8 cellular contexts compared by ENCODE assay signal in the genomic region with DNA sequence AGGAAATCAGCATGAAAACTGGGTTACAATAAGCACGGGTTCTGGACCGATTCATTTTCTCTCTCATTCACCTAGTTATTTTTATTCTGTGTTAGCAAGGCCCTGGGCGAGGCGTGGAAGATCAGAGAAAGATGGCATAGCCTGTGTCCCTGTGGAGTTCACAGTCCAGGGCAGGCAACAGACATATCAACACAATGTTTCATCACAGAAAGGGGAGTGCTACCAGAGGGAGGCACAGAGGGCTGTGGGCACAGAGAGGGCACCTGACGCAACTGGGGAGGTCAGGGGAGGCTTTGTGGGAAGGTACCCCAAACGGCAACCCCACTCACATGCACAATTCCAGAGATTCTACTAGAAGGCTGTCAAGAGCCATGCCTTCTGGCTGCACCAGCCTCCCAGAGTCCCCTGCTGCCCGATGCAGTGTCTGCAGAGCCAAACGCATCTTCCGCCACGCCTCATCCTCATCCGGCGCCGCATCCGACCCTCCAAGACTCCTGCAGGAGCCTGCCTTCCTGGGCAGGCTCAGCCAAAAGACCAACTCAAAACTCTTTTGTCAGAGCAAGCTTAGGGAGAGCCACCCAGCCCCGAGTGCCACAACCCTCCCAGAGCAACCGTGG. TPM values are rescaled to one million over a fixed set of nuclear protein-coding genes. Genes with fewer than 3 reads are reported as not detected.
DNase-seq lines count a peak whose midpoint lies in the region; ATAC-seq lines count a peak whose summit lies in the region.

No MANE protein-coding gene starts in this region.

- H3K27me3 Mint-ChIP-seq in T-helper 2 cell treated with Interferon-gamma antibody and Interleukin-4, amounts not matched to agents 5 μg/mL and 100 μg/mL, for 36 hours (ENCODE audit: low read depth), result no peaks in the 10 kb centered on the region
- H3K27me3 Mint-ChIP-seq in activated naive CD8-positive, alpha-beta T cell treated with anti-CD3 and anti-CD28 coated beads, Interleukin-2, amount 50 U/mL, for 24 hours, result no peaks in the 10 kb centered on the region

- H3K9me3 Mint-ChIP-seq in T-helper 2 cell treated with Interferon-gamma antibody and Interleukin-4, amounts not matched to agents 5 μg/mL and 100 μg/mL, for 36 hours, result no peaks in the 10 kb centered on the region
- no peaks in the 10 kb centered on the region for H3K9me3 Mint-ChIP-seq in activated naive CD8-positive, alpha-beta T cell treated with anti-CD3 and anti-CD28 coated beads, Interleukin-2, amount 50 U/mL, for 24 hours

- DNase-seq in T-helper 2 cell treated with Interferon-gamma antibody and Interleukin-4, amounts not matched to agents 5 μg/mL and 100 μg/mL, for 36 hours (ENCODE audit: low spot score), result no peak
- DNase-seq in T-helper 2 cell (no peak), iris pigment epithelial cell (ENCODE audit: low read depth) (peak; percentile 28), NCI-H69 (lab: John Stamatoyannopoulos, UW) (no peak), NCI-H187 treated with DMSO at 0.1 percent for 48 hours (lab: John Stamatoyannopoulos, UW) (no peak)
- no peak for DNase-seq in activated naive CD8-positive, alpha-beta T cell treated with anti-CD3 and anti-CD28 coated beads, Interleukin-2, amount 50 U/mL, for 24 hours

- H3K36me3 Mint-ChIP-seq in T-helper 2 cell treated with Interferon-gamma antibody and Interleukin-4, amounts not matched to agents 5 μg/mL and 100 μg/mL, for 36 hours (ENCODE audit: low read depth), result peaks cover 13% of the 10 kb centered on the region
- H3K36me3 Mint-ChIP-seq in activated naive CD8-positive, alpha-beta T cell treated with anti-CD3 and anti-CD28 coated beads, Interleukin-2, amount 50 U/mL, for 24 hours (ENCODE audit: low read depth), result peaks cover 13% of the 10 kb centered on the region

- peak overlapping the region; percentile 72 for H3K27ac Mint-ChIP-seq in T-helper 2 cell treated with Interferon-gamma antibody and Interleukin-4, amounts not matched to agents 5 μg/mL and 100 μg/mL, for 36 hours
- H3K27ac Mint-ChIP-seq in activated naive CD8-positive, alpha-beta T cell treated with anti-CD3 and anti-CD28 coated beads, Interleukin-2, amount 50 U/mL, for 24 hours, result peak overlapping the region; percentile 31

- peak overlapping the region; percentile 78 for H3K4me3 Mint-ChIP-seq in T-helper 2 cell treated with Interferon-gamma antibody and Interleukin-4, amounts not matched to agents 5 μg/mL and 100 μg/mL, for 36 hours
- peak overlapping the region; percentile 76 for H3K4me3 Mint-ChIP-seq in activated naive CD8-positive, alpha-beta T cell treated with anti-CD3 and anti-CD28 coated beads, Interleukin-2, amount 50 U/mL, for 24 hours

- no peak for ATAC-seq in activated naive CD8-positive, alpha-beta T cell treated with anti-CD3 and anti-CD28 coated beads, Interleukin-2, amount 50 U/mL, for 24 hours
- ATAC-seq in GM21390 (IDR thresholded peaks at IDR 0.05; ENCODE audit: unreplicated experiment), result no peak

- H3K27ac ChIP-seq in temporal lobe (ENCODE audit: low read depth, low read length), result peak overlapping the region; percentile 6

- H3K4me1 Mint-ChIP-seq in T-helper 2 cell treated with Interferon-gamma antibody and Interleukin-4, amounts not matched to agents 5 μg/mL and 100 μg/mL, for 36 hours (ENCODE audit: low read depth), result peaks cover 31% of the 10 kb centered on the region
- H3K4me1 Mint-ChIP-seq in activated naive CD8-positive, alpha-beta T cell treated with anti-CD3 and anti-CD28 coated beads, Interleukin-2, amount 50 U/mL, for 24 hours, result peaks cover 33% of the 10 kb centered on the region

RNA-seq across cellular contexts. Expression of gene FAM193B, which starts 1.4 kb away (rescaled TPM):
- total RNA-seq in temporal lobe, result 35.7 TPM

RNA-seq across cellular contexts. Expression of gene DDX41, which starts 36.2 kb away (rescaled TPM):
- total RNA-seq in temporal lobe, result 79.2 TPM

RNA-seq across cellular contexts. Expression of gene TMED9, which starts 39.1 kb away (rescaled TPM):
- total RNA-seq in temporal lobe, result 33.2 TPM

RNA-seq across cellular contexts. Expression of gene DOK3, which starts 43.3 kb away (rescaled TPM):
- total RNA-seq in temporal lobe, result 3.7 TPM

RNA-seq across cellular contexts. Expression of gene B4GALT7, which starts 47.0 kb away (rescaled TPM):
- 11.3 TPM for total RNA-seq in temporal lobe
